In genomic region chr6:147508073-147508870, GRCh38 we compare ENCODE assay signal across 8 cellular contexts. TPM values are rescaled to one million over a fixed set of nuclear protein-coding genes. Genes with fewer than 3 reads are reported as not detected.
DNase-seq lines count a peak whose midpoint lies in the region; ATAC-seq and TF ChIP-seq lines count a peak whose summit lies in the region.

Gene SAMD5 (plus strand): TSS chr6:147508690. CDS start chr6:147508929, 239 bp downstream.

- H3K9ac ChIP-seq in KMS-11: no peak within 1 kb of the TSS

- H3K4me2 ChIP-seq in KMS-11: peak within 1 kb of the TSS; percentile 90

- H3K27ac Mint-ChIP-seq in activated B cell treated with CpG ODN at 0.5 μM for 24 hours (no peak within 1 kb of the TSS), naive B cell (peak within 1 kb of the TSS in 1 of 6 donors; percentile 13)

- H3K4me3 Mint-ChIP-seq in activated B cell treated with CpG ODN at 0.5 μM for 24 hours (peak within 1 kb of the TSS; percentile 72), naive B cell (peak within 1 kb of the TSS; percentile 4 to 89 (median 70))

- H3K9me3 ChIP-seq in vagina: no peaks in the 10 kb centered on the region

- TF ChIP-seq CTCF in KMS-11 (conservative IDR thresholded peaks at IDR 0.05; ENCODE audit: low read depth, low read length) (no peak), activated B cell treated with CpG ODN at 0.5 μM for 24 hours (IDR thresholded peaks at IDR 0.05) (no peak), fibroblast of mammary gland (conservative IDR thresholded peaks at IDR 0.05; ENCODE audit: control insufficient read depth, insufficient read depth, low read depth, low read length) (no peak), vagina (IDR thresholded peaks at IDR 0.05) (no peak)

- H3K4me3 ChIP-seq in GM08714 (ENCODE audit: low read length) (peak within 1 kb of the TSS; percentile 72), KMS-11 (IDR thresholded peaks at IDR 0.05; ENCODE audit: insufficient read depth, low read depth, low read length) (no peak within 1 kb of the TSS), fibroblast of mammary gland (ENCODE audit: control insufficient read depth, low read depth, low read length) (peak within 1 kb of the TSS; percentile 57), vagina (peak within 1 kb of the TSS; percentile 62 to 71)

- intact Hi-C loops in activated B cell treated with CpG ODN at 0.5 μM for 24 hours (cut with micrococcal nuclease) (no loop called here), vagina (cut with DNase I) (loop anchor here (10.0 kb wide), 1 partner anchor 657 kb away; no protein-coding TSS in a partner anchor)

- DNase-seq in activated B cell treated with CpG ODN at 0.5 μM for 24 hours: peak; percentile 17
- DNase-seq in fibroblast of mammary gland (ENCODE audit: low read depth): peak; percentile 43
- DNase-seq in naive B cell: no peak
- DNase-seq in vagina (ENCODE audit: extremely low spot score in 2 of 2): no peak
- no peak for DNase-seq in SIG-M5 (lab: John Stamatoyannopoulos, UW)

- no peak for TF ChIP-seq POLR2A in vagina (IDR thresholded peaks at IDR 0.05)

- H3K27ac ChIP-seq in KMS-11 (no peak within 1 kb of the TSS), vagina (peak within 1 kb of the TSS; percentile 53)

- CTCF ChIA-PET in activated B cell treated with CpG ODN at 0.5 μM for 24 hours (lab: Charles Lee): no interaction called here

- POLR2A ChIA-PET in activated B cell treated with CpG ODN at 0.5 μM for 24 hours (lab: Charles Lee): no interaction called here

- no peaks in the 10 kb centered on the region for H3K9me3 Mint-ChIP-seq in activated B cell treated with CpG ODN at 0.5 μM for 24 hours
- H3K9me3 Mint-ChIP-seq in naive B cell: peaks cover 0 to 2% (median 0%) of the 10 kb centered on the region in 7 donors

- no peaks in the 10 kb centered on the region for H3K27me3 ChIP-seq in KMS-11 (ENCODE audit: insufficient read depth, low read depth)
- no peaks in the 10 kb centered on the region for H3K27me3 ChIP-seq in vagina

- no peaks in the 10 kb centered on the region for H3K79me2 ChIP-seq in KMS-11 (ENCODE audit: insufficient read depth, low read depth)

- H3K4me1 Mint-ChIP-seq in activated B cell treated with CpG ODN at 0.5 μM for 24 hours: peaks cover 20% of the 10 kb centered on the region
- peaks cover 3 to 19% (median 15%) of the 10 kb centered on the region in 3 donors for H3K4me1 Mint-ChIP-seq in naive B cell

- H4K20me1 ChIP-seq in KMS-11 (ENCODE audit: insufficient read depth): no peaks in the 10 kb centered on the region

- H3K4me1 ChIP-seq in KMS-11 (ENCODE audit: low read depth, poor library complexity, severe bottlenecking) (peaks cover 8% of the 10 kb centered on the region), vagina (peaks cover 20% of the 10 kb centered on the region)

- H3K36me3 Mint-ChIP-seq in activated B cell treated with CpG ODN at 0.5 μM for 24 hours (ENCODE audit: low read depth) (no peaks in the 10 kb centered on the region), naive B cell (peaks cover 0 to 6% of the 10 kb centered on the region in 2 donors)

- H3K27me3 Mint-ChIP-seq in activated B cell treated with CpG ODN at 0.5 μM for 24 hours: peaks cover 47% of the 10 kb centered on the region
- H3K27me3 Mint-ChIP-seq in naive B cell: peaks cover 46 to 64% (median 62%) of the 10 kb centered on the region in 3 donors

- H2AFZ ChIP-seq in KMS-11 (ENCODE audit: low read depth): peak within 1 kb of the TSS; percentile 89

- ATAC-seq in GM21717 (IDR thresholded peaks at IDR 0.05; ENCODE audit: unreplicated experiment): peak; percentile 46
- ATAC-seq in activated B cell treated with CpG ODN at 0.5 μM for 24 hours (ENCODE audit: low read depth): no peak
- ATAC-seq in naive B cell (ENCODE audit: low read depth in 2 of 2): no peak

- H3K36me3 ChIP-seq in KMS-11 (ENCODE audit: insufficient read depth) (no peaks in the 10 kb centered on the region), vagina (no peaks in the 10 kb centered on the region)

RNA-seq across cellular contexts. Expression of gene SAMD5, which starts in this region (rescaled TPM):
- not detected in 2 replicates for total RNA-seq in activated B cell treated with CpG ODN at 0.5 μM for 24 hours
- not detected for polyA plus RNA-seq in naive B cell (ENCODE audit: low read depth in 6 of 6)
- total RNA-seq in vagina: 3.2 TPM

Comparison
In these comparisons a context has a peak if more than half of its experiments do, and no peak if none do; other contexts are left out.
1. Peak in DNase-seq in activated B cell treated with CpG ODN at 0.5 μM for 24 hours; RNA of the gene not detected or under 1 TPM.